15 cellular contexts compared by ENCODE assay signal in genomic region chr7:98703916-98704315, GRCh38.
"Had no signal": no experiment of that assay in that cellular context is flagged by ENCODE, and none has a peak within 500 bp of the region (broad histone marks: within the 10 kb centered on the region; RNA-seq: fewer than 3 reads in every experiment).

No MANE protein-coding gene starts in this region.

- ATAC-seq: activated CD8-positive, alpha-beta T cell treated with anti-CD3 and anti-CD28 coated beads for 36 hours; activated T-cell treated with anti-CD3 and anti-CD28 coated beads, Interleukin-2, amount 50 U/mL, for 4 hours; heart right ventricle; right lobe of liver; stimulated activated naive CD8-positive, alpha-beta T cell treated with anti-CD3 and anti-CD28 coated beads, Interleukin-15, amount 100 ng/mL, for 72 hours had no signal

- H3K4me3 ChIP-seq: adrenal gland, cardiac muscle cell, heart right ventricle, lung, right lobe of liver, spleen had no signal

- H3K27ac ChIP-seq: adrenal gland, cardiac muscle cell, epithelial cell of prostate, heart right ventricle, right lobe of liver, spleen had no signal

- H3K36me3 ChIP-seq: adrenal gland, cardiac muscle cell, heart right ventricle, right lobe of liver, spleen had no signal

- H3K27me3 ChIP-seq: adrenal gland, cardiac muscle cell, right lobe of liver had no signal

- H3K9me3 ChIP-seq: adrenal gland, heart right ventricle, right lobe of liver, spleen had no signal

- H3K4me1 ChIP-seq: adrenal gland, heart right ventricle, right lobe of liver, spleen had no signal

- DNase-seq: activated B cell treated with CpG ODN at 0.5 μM for 24 hours; activated CD4-positive, alpha-beta T cell treated with anti-CD3 and anti-CD28 coated beads for 48 hours; activated CD8-positive, alpha-beta T cell treated with anti-CD3 and anti-CD28 coated beads for 36 hours; activated effector memory CD4-positive, alpha-beta T cell treated with Interleukin-2 at 50 U/mL for 16 hours; activated T-cell treated with anti-CD3 and anti-CD28 coated beads, Interleukin-2, amount 50 U/mL, for 4 hours; adrenal gland; heart right ventricle; islet precursor cell; midbrain; right lobe of liver; spleen; stimulated activated naive CD8-positive, alpha-beta T cell treated with anti-CD3 and anti-CD28 coated beads, Interleukin-15, amount 100 ng/mL, for 72 hours had no signal
